In the genomic region with DNA sequence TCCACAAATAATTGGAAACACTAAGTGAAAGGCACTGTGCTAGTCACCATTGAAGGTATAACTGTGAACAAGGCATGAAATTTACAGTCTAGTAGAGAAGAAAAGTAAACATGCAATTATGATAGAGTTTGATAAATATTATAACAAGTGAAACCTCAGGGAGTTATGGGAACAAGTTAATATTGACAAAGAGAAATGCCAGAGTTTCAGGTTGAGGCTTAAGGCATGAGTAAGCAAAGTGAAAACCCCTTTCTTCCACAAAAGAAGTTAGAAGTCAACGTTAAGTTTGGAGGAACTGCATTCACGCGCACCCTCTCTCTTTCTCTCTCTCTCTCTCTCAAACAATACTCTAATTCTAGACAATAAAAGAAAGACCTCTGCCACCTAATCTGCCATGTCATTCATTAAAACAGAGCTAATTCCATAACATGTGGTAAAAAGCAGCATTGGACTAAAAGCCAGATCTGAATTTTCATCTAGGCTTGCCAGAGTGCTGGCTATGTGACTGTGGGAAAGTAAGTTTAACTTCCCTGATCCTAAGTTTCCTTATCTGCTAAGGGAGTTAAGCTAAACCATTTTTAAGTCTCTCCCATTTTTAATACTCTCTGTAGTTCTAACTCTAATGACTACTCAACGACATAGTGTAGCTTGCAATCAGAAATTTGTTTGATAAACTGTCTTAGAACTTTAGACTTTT, we compare ENCODE assay signal across 18 cellular contexts. TPM values are rescaled to one million over a fixed set of nuclear protein-coding genes. Genes with fewer than 3 reads are reported as not detected.
A peak's percentile ranks its signal among the peaks of the same experiment; 100 is the strongest.
DNase-seq lines count a peak whose midpoint lies in the region; ATAC-seq and TF ChIP-seq lines count a peak whose summit lies in the region.
"Had no signal": no experiment of that assay in that cellular context is flagged by ENCODE, and none has a peak within 500 bp of the region (broad histone marks: within the 10 kb centered on the region; RNA-seq: fewer than 3 reads in every experiment).

No MANE protein-coding gene starts in this region.

- no peaks in the 10 kb centered on the region for H3K36me3 ChIP-seq in GM23338 (ENCODE audit: insufficient read depth)
- no peaks in the 10 kb centered on the region for H3K36me3 ChIP-seq in PC-3 (ENCODE audit: low read depth, low read length)
- H3K36me3 ChIP-seq in hepatocyte (replicated peaks; ENCODE audit: insufficient read depth, low read depth) = no peaks in the 10 kb centered on the region
- H3K36me3 ChIP-seq in suprapubic skin = no peaks in the 10 kb centered on the region
- H3K36me3 ChIP-seq: SJCRH30 had no signal

- H3K4me1 ChIP-seq in GM23338 (ENCODE audit: insufficient read depth) (peaks cover 10% of the 10 kb centered on the region; the same call in 1 of the 2 replicates), PC-3 (ENCODE audit: insufficient read depth, low read length) (no peaks in the 10 kb centered on the region), hepatocyte (ENCODE audit: insufficient read depth) (no peaks in the 10 kb centered on the region), suprapubic skin (no peaks in the 10 kb centered on the region)
- H3K4me1 ChIP-seq: SJCRH30 had no signal

- ATAC-seq in GM23338 (no peak), PC-3 (no peak)

- no peak for TF ChIP-seq EP300 in suprapubic skin (IDR thresholded peaks at IDR 0.05)

- no peak for TF ChIP-seq POLR2A in suprapubic skin (IDR thresholded peaks at IDR 0.05)

- no peaks in the 10 kb centered on the region for H3K9me3 ChIP-seq in PC-3 (ENCODE audit: low read length)
- H3K9me3 ChIP-seq in hepatocyte (ENCODE audit: low read depth) = no peaks in the 10 kb centered on the region
- no peaks in the 10 kb centered on the region for H3K9me3 ChIP-seq in suprapubic skin
- H3K9me3 ChIP-seq: SJCRH30 had no signal

- H3K4me1 Mint-ChIP-seq in GM23338 = peaks cover 21% of the 10 kb centered on the region

- H3K27me3 Mint-ChIP-seq in GM23338 (ENCODE audit: insufficient read depth, low read depth, poor library complexity) = no peaks in the 10 kb centered on the region

- no peak for TF ChIP-seq CTCF in GM23338 (conservative IDR thresholded peaks at IDR 0.05; ENCODE audit: low read depth in 2 of 2)
- no peak for TF ChIP-seq CTCF in PC-3 (conservative IDR thresholded peaks at IDR 0.05; ENCODE audit: low read depth, low read length)
- TF ChIP-seq CTCF in hepatocyte (IDR thresholded peaks at IDR 0.05; ENCODE audit: poor library complexity) = no peak
- no peak for TF ChIP-seq CTCF in retinal pigment epithelial cell (conservative IDR thresholded peaks at IDR 0.05; ENCODE audit: low read depth, low read length)
- no peak for TF ChIP-seq CTCF in suprapubic skin (IDR thresholded peaks at IDR 0.05)

- peak overlapping the region; percentile 53; the same call in 1 of the 2 replicates for H3K27ac Mint-ChIP-seq in GM23338

- no peaks in the 10 kb centered on the region for H3F3A ChIP-seq in GM23338 (replicated peaks; ENCODE audit: low read depth)
- H3F3A ChIP-seq in PC-3 (ENCODE audit: low read length, unreplicated experiment) = no peaks in the 10 kb centered on the region

- H3K27ac ChIP-seq in GM23338 (ENCODE audit: low read depth) = no peak overlapping the region
- H3K27ac ChIP-seq in PC-3 (ENCODE audit: low read length) = no peak overlapping the region
- H3K27ac ChIP-seq in hepatocyte = peak overlapping the region; percentile 55
- H3K27ac ChIP-seq in suprapubic skin = no peak overlapping the region
- H3K27ac ChIP-seq: C4-2B, GM23248, SJCRH30 had no signal

- no peaks in the 10 kb centered on the region for H4K20me1 ChIP-seq in GM23338 (replicated peaks; ENCODE audit: insufficient read depth)
- no peaks in the 10 kb centered on the region for H4K20me1 ChIP-seq in PC-3 (ENCODE audit: low read length)
- H4K20me1 ChIP-seq in hepatocyte (ENCODE audit: insufficient read depth, poor library complexity, severe bottlenecking) = no peaks in the 10 kb centered on the region

- no peak for DNase-seq in GM23338 (ENCODE audit: low spot score)
- DNase-seq in PC-3 = peak; percentile 2
- no peak for DNase-seq in hepatocyte (ENCODE audit: low spot score)
- peak; percentile 15 for DNase-seq in retinal pigment epithelial cell (ENCODE audit: low read depth)
- DNase-seq in cerebellar cortex (ENCODE audit: low spot score) = no peak
- no peak for DNase-seq in suprapubic skin (ENCODE audit: low spot score in 2 of 2)
- DNase-seq in NCI-H226 = no peak
- DNase-seq: ACHN, AML-193, DMS 273 treated with DMSO at 0.1 percent for 48 hours, GF-D8, GM23248, HCEC 1CT, NCI-H1105 treated with DMSO at 0.1 percent for 48 hours, NCI-H1694, NCI-H2081 treated with DMSO at 0.1 percent for 48 hours, SJCRH30 had no signal

- intact Hi-C loops in PC-3 (cut with micrococcal nuclease) = no loop called here

- CTCF ChIA-PET in PC-3 (lab: Charles Lee) = no interaction called here

- no peak overlapping the region for H3K9ac ChIP-seq in PC-3 (ENCODE audit: low read length)
- H3K9ac ChIP-seq: GM23248 had no signal

- no peak overlapping the region for H3K4me3 Mint-ChIP-seq in GM23338

- 36% methylated on average over 4 of the region's 4 CpGs for WGBS in hepatocyte (ENCODE audit: low lambda C conversion rate, missing lambda C conversion rate)
- WGBS in suprapubic skin = 62% methylated on average over 4 of the region's 4 CpGs

- POLR2A ChIA-PET in PC-3 (lab: Charles Lee; ENCODE audit: unreplicated experiment) = no interaction called here

- no peak overlapping the region for H3K4me2 ChIP-seq in GM23338
- H3K4me2 ChIP-seq in PC-3 (ENCODE audit: low read length) = no peak overlapping the region
- H3K4me2 ChIP-seq in hepatocyte = peak overlapping the region; percentile 45

- H3K79me2 ChIP-seq in GM23338 (replicated peaks; ENCODE audit: insufficient read depth) (no peaks in the 10 kb centered on the region), PC-3 (ENCODE audit: low read length) (no peaks in the 10 kb centered on the region), hepatocyte (no peaks in the 10 kb centered on the region)

- no peak overlapping the region for H2AFZ ChIP-seq in GM23338
- no peak overlapping the region for H2AFZ ChIP-seq in PC-3 (ENCODE audit: low read length)
- H2AFZ ChIP-seq in hepatocyte = peak overlapping the region; percentile 22
- H2AFZ ChIP-seq: GM23248 had no signal

- no peaks in the 10 kb centered on the region for H3K36me3 Mint-ChIP-seq in GM23338 (ENCODE audit: low read depth)

- BruUV-seq in PC-3 (replicated peaks; lab: Mats Ljungman, UMichigan) = no TSS peak

- H3K4me3 ChIP-seq in GM23338 (no peak overlapping the region), PC-3 (ENCODE audit: low read length) (no peak overlapping the region), hepatocyte (no peak overlapping the region), retinal pigment epithelial cell (ENCODE audit: low read length) (no peak overlapping the region), suprapubic skin (no peak overlapping the region)
- H3K4me3 ChIP-seq: GM23248, SJCRH30 had no signal

- no peaks in the 10 kb centered on the region; the same call in 2 of the 3 replicates for H3K9me3 Mint-ChIP-seq in GM23338

- H3K9me2 ChIP-seq in GM23338 (ENCODE audit: insufficient read depth) (no peaks in the 10 kb centered on the region), PC-3 (replicated peaks; ENCODE audit: low read length) (no peaks in the 10 kb centered on the region), hepatocyte (replicated peaks; ENCODE audit: insufficient read depth) (no peaks in the 10 kb centered on the region)

- H3K27me3 ChIP-seq in GM23338 (ENCODE audit: insufficient read depth) (no peaks in the 10 kb centered on the region), PC-3 (ENCODE audit: low read length) (peaks cover 14% of the 10 kb centered on the region), hepatocyte (no peaks in the 10 kb centered on the region), suprapubic skin (no peaks in the 10 kb centered on the region)
- H3K27me3 ChIP-seq: SJCRH30 had no signal

TF ChIP-seq in GM23338, 12 proteins besides CTCF, POLR2A, EP300 and RAD21:
- TF ChIP-seq JUNB (IDR thresholded peaks at IDR 0.05; ENCODE audit: unreplicated experiment) (no peak), ZNF114 (CRISPR knock-in tag; IDR thresholded peaks at IDR 0.05) (no peak)

RNA-seq across cellular contexts. Expression of a gene that starts 22.0 kb away (rescaled TPM):
- 7.6 and 11.7 TPM in 2 replicates for total RNA-seq in GM23338 (2014; rRNA removed; shearing (Covaris generic))
- 2.8 and 3.3 TPM in 2 replicates for polyA plus RNA-seq in GM23338 (2016; fragmentation: Nextera tagmentation; extraction: Ambion mirVana)
- total RNA-seq in PC-3 (2014; rRNA removed) = not detected in 2 replicates
- total RNA-seq in hepatocyte = 2.9 and 4.8 TPM in 2 replicates
- polyA plus RNA-seq in hepatocyte = 0.88 and 2.1 TPM in 2 replicates
- total RNA-seq in suprapubic skin = 10 to 100 TPM in 2 of 4 donors, 1 to 10 TPM in 2; 1.1 to 17.7 (median 5.8) TPM
- total RNA-seq: GM23248 had no signal
- polyA plus RNA-seq: GM23248 had no signal

Comparison
In these comparisons a context has a peak if more than half of its experiments do, and no peak if none do; other contexts are left out.
1. DNase-seq: peak in PC-3 (single experiment) and retinal pigment epithelial cell (single experiment); none in GM23338 (single experiment), hepatocyte (single experiment), cerebellar cortex (single experiment), suprapubic skin (0 of 2) and NCI-H226 (single experiment).